ENCODE assay signal across 8 cellular contexts in the genomic region with DNA sequence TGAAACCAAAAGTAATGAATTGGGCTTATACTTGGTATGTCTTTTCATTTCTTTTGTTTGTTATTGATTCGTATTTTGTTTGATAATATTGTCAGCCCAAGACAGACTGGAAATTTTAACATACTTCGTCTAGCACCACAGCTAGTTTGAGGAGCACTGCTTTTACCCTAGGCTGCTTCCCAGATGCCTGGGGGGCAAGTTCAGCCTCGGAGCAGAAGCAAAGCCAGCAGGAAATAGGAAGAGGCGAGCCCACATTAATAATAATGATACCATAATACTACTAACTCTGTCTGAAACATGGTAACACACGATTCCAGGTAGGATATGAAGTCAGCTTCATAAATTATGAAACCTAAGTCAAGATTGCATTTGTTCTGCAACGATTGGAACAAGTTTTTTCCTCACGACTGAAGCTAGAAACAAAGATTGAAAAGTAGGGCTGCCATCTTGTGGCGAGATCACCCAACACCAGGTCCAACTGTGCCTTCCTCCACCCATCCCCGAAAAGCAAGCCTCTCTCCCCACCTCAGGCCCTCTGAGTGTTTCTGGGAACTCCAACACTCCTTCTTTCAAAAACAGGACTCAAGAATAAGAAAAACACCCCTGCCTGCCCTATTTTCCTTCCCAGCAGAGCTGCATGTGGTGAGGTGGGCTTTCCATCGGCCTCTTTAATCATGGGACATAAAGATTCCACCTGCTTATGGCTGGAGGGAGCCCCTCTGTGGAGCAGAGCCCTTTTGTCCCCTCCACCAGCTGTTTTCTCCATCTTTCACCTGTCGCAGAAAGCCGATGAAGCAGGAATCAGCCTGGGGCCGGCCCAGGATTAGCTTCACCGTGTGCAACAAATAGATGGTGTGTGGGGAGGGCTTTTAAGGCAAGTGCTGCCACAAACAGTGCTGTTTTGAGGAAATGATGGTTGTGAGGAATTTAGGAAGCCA.
DNase-seq lines count a peak whose midpoint lies in the region; ATAC-seq and TF ChIP-seq lines count a peak whose summit lies in the region.

No MANE protein-coding gene starts in this region.

- TF ChIP-seq CTCF in adrenal gland (IDR thresholded peaks at IDR 0.05): peak in 5 of 6 experiments; percentile 8 to 38 (median 16)

- H3K27me3 ChIP-seq in adrenal gland: no peaks in the 10 kb centered on the region

- no peaks in the 10 kb centered on the region for H3K4me1 ChIP-seq in adrenal gland (replicated peaks in 1 of 2)

- in situ Hi-C loops in G401 (cut with HindIII; ENCODE audit: low sequenced_read_pairs): no loop called here

- no peak for ATAC-seq in HG02852 (IDR thresholded peaks at IDR 0.05; ENCODE audit: unreplicated experiment)

- peak; percentile 14 for DNase-seq in G401 (ENCODE audit: low spot score)
- peak; percentile 15 for DNase-seq in Jurkat, Clone E6-1 (ENCODE audit: low read depth, low spot score)
- peak in 1 of 7 donors; percentile 2 for DNase-seq in adrenal gland
- peak; percentile 12 to 26 for DNase-seq in lung microvascular endothelial cell (ENCODE audit: low read depth in 2 of 2)
- no peak for DNase-seq in NCI-H774 (lab: John Stamatoyannopoulos, UW)
- no peak for DNase-seq in MV-4-11 (lab: John Stamatoyannopoulos, UW)
- no peak for DNase-seq in NCI-H1105 treated with DMSO at 0.1 percent for 48 hours (lab: John Stamatoyannopoulos, UW)

- H3K4me3 ChIP-seq in Jurkat, Clone E6-1 (ENCODE audit: low read length): 0 out of 2 replicates have a peak overlapping the region, but pooled peaks have one; percentile 9
- H3K4me3 ChIP-seq in adrenal gland: no peak overlapping the region

- WGBS in adrenal gland, 4 donors: 45 to 50% (median 47%) methylated on average over 14 of the region's 14 CpGs

- H3K27ac ChIP-seq in adrenal gland: no peak overlapping the region

- no peaks in the 10 kb centered on the region for H3K36me3 ChIP-seq in adrenal gland (replicated peaks in 1 of 2)

- intact Hi-C loops in adrenal gland (cut with DNase I): no loop called here

- no peaks in the 10 kb centered on the region for H3K9me3 ChIP-seq in adrenal gland (replicated peaks in 1 of 3)

- no peak for TF ChIP-seq POLR2A in adrenal gland (IDR thresholded peaks at IDR 0.05)

Comparison
In these comparisons a context has a peak if more than half of its experiments do, and no peak if none do; other contexts are left out.
1. DNase-seq: peak in G401 (single experiment), Jurkat, Clone E6-1 (single experiment) and lung microvascular endothelial cell (2 of 2); none in NCI-H774 (single experiment), MV-4-11 (single experiment) and NCI-H1105 treated with DMSO at 0.1 percent for 48 hours (single experiment).